20 cellular contexts compared by ENCODE assay signal in the genomic region with DNA sequence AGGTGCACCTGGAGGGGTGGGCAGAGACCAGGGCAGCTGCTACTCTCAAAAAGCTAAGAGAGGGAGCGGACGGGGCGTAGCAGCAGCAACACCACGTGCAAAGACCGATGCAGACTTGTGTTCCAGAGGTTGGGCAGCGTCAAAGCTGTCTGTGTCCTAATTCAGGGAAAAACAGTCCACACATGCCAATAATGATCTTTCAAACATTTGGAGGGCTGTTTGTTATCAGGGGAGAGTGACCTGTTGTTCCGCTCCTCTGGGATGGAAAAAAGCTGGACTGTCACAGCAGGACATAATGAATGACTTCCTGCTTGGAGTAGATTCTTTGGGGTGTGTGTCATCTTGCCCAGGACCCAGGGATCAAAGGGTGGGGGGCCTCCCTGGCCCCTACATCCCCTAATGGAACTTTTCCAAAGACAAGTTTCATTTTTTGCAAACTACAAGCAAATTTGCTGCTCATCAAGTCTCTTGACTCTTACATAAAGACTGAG. TPM values are rescaled to one million over a fixed set of nuclear protein-coding genes. Genes with fewer than 3 reads are reported as not detected.
A peak's percentile ranks its signal among the peaks of the same experiment; 100 is the strongest.
DNase-seq lines count a peak whose midpoint lies in the region; ATAC-seq and TF ChIP-seq lines count a peak whose summit lies in the region.
"Had no signal": no experiment of that assay in that cellular context is flagged by ENCODE, and none has a peak within 500 bp of the region (broad histone marks: within the 10 kb centered on the region; RNA-seq: fewer than 3 reads in every experiment).

No MANE protein-coding gene starts in this region.

- H3K27ac Mint-ChIP-seq in Caco-2 (ENCODE audit: unreplicated experiment): peak overlapping the region; percentile 15
- H3K27ac Mint-ChIP-seq in nephron: peak overlapping the region; percentile 84 to 98 (median 94)
- H3K27ac Mint-ChIP-seq: activated naive CD4-positive, alpha-beta T cell treated with anti-CD3 and anti-CD28 coated beads for 36 hours; T-helper 17 cell had no signal

- POLR2A ChIA-PET in Caco-2 (lab: Charles Lee): no interaction called here

- no peak overlapping the region for H3K4me3 Mint-ChIP-seq in Caco-2 (ENCODE audit: unreplicated experiment)
- peak overlapping the region in 2 of 3 experiments; percentile 11 to 21 for H3K4me3 Mint-ChIP-seq in nephron
- H3K4me3 Mint-ChIP-seq in activated T-cell treated with anti-CD3 and anti-CD28 coated beads, Interleukin-2, amount 50 U/mL, for 4 hours: no peak overlapping the region
- H3K4me3 Mint-ChIP-seq: activated naive CD4-positive, alpha-beta T cell treated with anti-CD3 and anti-CD28 coated beads for 36 hours; T-helper 17 cell had no signal

- H3K27me3 ChIP-seq in Caco-2 (replicated peaks; ENCODE audit: control insufficient read depth, insufficient read depth, low read length): no peaks in the 10 kb centered on the region
- H3K27me3 ChIP-seq in left ventricle myocardium inferior (ENCODE audit: low read depth): peaks cover 49% of the 10 kb centered on the region
- H3K27me3 ChIP-seq: brain microvascular endothelial cell, foreskin keratinocyte, Peyer's patch had no signal

- H3K36me3 Mint-ChIP-seq in Caco-2 (ENCODE audit: insufficient read depth, unreplicated experiment) (peaks cover 12% of the 10 kb centered on the region), nephron (ENCODE audit: low read depth) (no peaks in the 10 kb centered on the region)
- H3K36me3 Mint-ChIP-seq in activated T-cell treated with anti-CD3 and anti-CD28 coated beads, Interleukin-2, amount 50 U/mL, for 4 hours (ENCODE audit: insufficient read depth): no peaks in the 10 kb centered on the region

- TF ChIP-seq CTCF in Caco-2 (IDR thresholded peaks at IDR 0.05; ENCODE audit: insufficient read depth in 1 of 2, low read depth in 1 of 2, low read length in 1 of 2, severe bottlenecking in 1 of 2, unreplicated experiment in 1 of 2): no peak
- no peak for TF ChIP-seq CTCF in left ventricle myocardium inferior (IDR thresholded peaks at IDR 0.05; ENCODE audit: borderline replicate concordance)
- no peak for TF ChIP-seq CTCF in nephron (IDR thresholded peaks at IDR 0.05; ENCODE audit: unreplicated experiment in 3 of 3)

- H3K4me1 ChIP-seq in Caco-2 (peaks cover 70% of the 10 kb centered on the region), left ventricle myocardium inferior (peaks cover 31% of the 10 kb centered on the region)
- H3K4me1 ChIP-seq: foreskin keratinocyte, Peyer's patch, prostate gland had no signal

- H3K4me3 ChIP-seq in Caco-2 (ENCODE audit: low read depth, low read length) (no peak overlapping the region), left ventricle myocardium inferior (no peak overlapping the region)
- H3K4me3 ChIP-seq: Peyer's patch, prostate gland had no signal

- ATAC-seq in GM19455 (IDR thresholded peaks at IDR 0.05; ENCODE audit: unreplicated experiment): no peak
- no peak for ATAC-seq in activated T-cell treated with anti-CD3 and anti-CD28 coated beads, Interleukin-2, amount 50 U/mL, for 4 hours
- ATAC-seq: foreskin keratinocyte, T-helper 17 cell had no signal

- H3K4me1 Mint-ChIP-seq in Caco-2 (ENCODE audit: low read depth, unreplicated experiment) (peaks cover 35% of the 10 kb centered on the region), nephron (peaks cover 57% of the 10 kb centered on the region)
- peaks cover 2% of the 10 kb centered on the region for H3K4me1 Mint-ChIP-seq in activated T-cell treated with anti-CD3 and anti-CD28 coated beads, Interleukin-2, amount 50 U/mL, for 4 hours (ENCODE audit: low read depth)

- peaks cover 7% of the 10 kb centered on the region for H3K9me3 ChIP-seq in Caco-2
- no peaks in the 10 kb centered on the region for H3K9me3 ChIP-seq in left ventricle myocardium inferior (replicated peaks)
- H3K9me3 ChIP-seq: Peyer's patch, prostate gland had no signal

- CTCF ChIA-PET in Caco-2 (lab: Charles Lee): interaction anchor here (0.6 to 0.7 kb wide), 2 partner anchors 22 to 54 kb away, joined by 3 to 6 read pairs; no protein-coding TSS in a partner anchor

- peak overlapping the region; percentile 70 for H3K27ac ChIP-seq in left ventricle myocardium inferior (replicated peaks)
- H3K27ac ChIP-seq: brain microvascular endothelial cell, foreskin keratinocyte, prostate gland had no signal

- BruUV-seq in Caco-2 (replicated peaks; lab: Mats Ljungman, UMichigan): no TSS peak

- H3K27me3 Mint-ChIP-seq in Caco-2 (ENCODE audit: insufficient read depth, unreplicated experiment): no peaks in the 10 kb centered on the region
- peaks cover 12% of the 10 kb centered on the region for H3K27me3 Mint-ChIP-seq in nephron (ENCODE audit: low read depth)
- peaks cover 44% of the 10 kb centered on the region for H3K27me3 Mint-ChIP-seq in activated T-cell treated with anti-CD3 and anti-CD28 coated beads, Interleukin-2, amount 50 U/mL, for 4 hours (ENCODE audit: low read depth)

- peak; percentile 37 to 68 for DNase-seq in Caco-2
- peak; percentile 2 for DNase-seq in RPMI8226
- no peak for DNase-seq in left ventricle myocardium inferior
- no peak for DNase-seq in Kasumi-1 (lab: John Stamatoyannopoulos, UW)
- no peak for DNase-seq in HPDE6-E6E7 (ENCODE audit: extremely low spot score)
- no peak for DNase-seq in activated T-cell treated with anti-CD3 and anti-CD28 coated beads, Interleukin-2, amount 50 U/mL, for 4 hours
- DNase-seq: activated CD4-positive, alpha-beta T cell treated with anti-CD3 and anti-CD28 coated beads for 1 hour; activated naive CD4-positive, alpha-beta T cell treated with anti-CD3 and anti-CD28 coated beads for 36 hours; brain microvascular endothelial cell; effector memory CD4-positive, alpha-beta T cell; foreskin keratinocyte; GDM1; MM.1S; NCI-H2081 treated with DMSO at 0.1 percent for 48 hours; NCI-H526; T-helper 17 cell had no signal

- H3K36me3 ChIP-seq in Caco-2 (ENCODE audit: control insufficient read depth, insufficient read depth, low read length) (no peaks in the 10 kb centered on the region), left ventricle myocardium inferior (no peaks in the 10 kb centered on the region)
- H3K36me3 ChIP-seq: brain microvascular endothelial cell, Peyer's patch, prostate gland had no signal

- H3K9me3 Mint-ChIP-seq in Caco-2 (ENCODE audit: unreplicated experiment) (peaks cover 12% of the 10 kb centered on the region), nephron (peaks cover 7% of the 10 kb centered on the region)
- no peaks in the 10 kb centered on the region for H3K9me3 Mint-ChIP-seq in activated T-cell treated with anti-CD3 and anti-CD28 coated beads, Interleukin-2, amount 50 U/mL, for 4 hours
- H3K9me3 Mint-ChIP-seq: activated naive CD4-positive, alpha-beta T cell treated with anti-CD3 and anti-CD28 coated beads for 36 hours had no signal

- intact Hi-C loops in Caco-2 (cut with micrococcal nuclease; ENCODE audit: unreplicated experiment): no loop called here
- intact Hi-C loops in left ventricle myocardium inferior (cut with micrococcal nuclease): no loop called here

RNA-seq across cellular contexts. Expression of a gene that starts 6.2 kb away (rescaled TPM):
- total RNA-seq in Caco-2 (2022) (510 and 519 TPM in 2 replicates), left ventricle myocardium inferior (82.8 TPM)
- under 1 TPM; 0.43 to 0.69 (median 0.46) TPM for total RNA-seq in activated T-cell treated with anti-CD3 and anti-CD28 coated beads, Interleukin-2, amount 50 U/mL, for 4 hours
- total RNA-seq: activated naive CD4-positive, alpha-beta T cell treated with anti-CD3 and anti-CD28 coated beads for 36 hours had no signal

Comparison
In these comparisons a context has a peak if more than half of its experiments do, and no peak if none do; other contexts are left out.
1. DNase-seq: peak in Caco-2 (2 of 2) and RPMI8226 (single experiment); none in left ventricle myocardium inferior (single experiment), Kasumi-1 (0 of 2), HPDE6-E6E7 (single experiment) and activated T-cell treated with anti-CD3 and anti-CD28 coated beads, Interleukin-2, amount 50 U/mL, for 4 hours (single experiment).
2. H3K4me3 Mint-ChIP-seq: peak in nephron (2 of 3); none in Caco-2 (single experiment) and activated T-cell treated with anti-CD3 and anti-CD28 coated beads, Interleukin-2, amount 50 U/mL, for 4 hours (single experiment).
3. RNA of a gene that starts 6.2 kb away (total RNA-seq): 510 to 519 TPM in Caco-2 and 82.8 TPM in left ventricle myocardium inferior (single experiment); 0.43 to 0.69 TPM in activated T-cell treated with anti-CD3 and anti-CD28 coated beads, Interleukin-2, amount 50 U/mL, for 4 hours; every median in the first group is over 10 times any median in the second.